ENCODE assay signal across 20 cellular contexts in the genomic region with DNA sequence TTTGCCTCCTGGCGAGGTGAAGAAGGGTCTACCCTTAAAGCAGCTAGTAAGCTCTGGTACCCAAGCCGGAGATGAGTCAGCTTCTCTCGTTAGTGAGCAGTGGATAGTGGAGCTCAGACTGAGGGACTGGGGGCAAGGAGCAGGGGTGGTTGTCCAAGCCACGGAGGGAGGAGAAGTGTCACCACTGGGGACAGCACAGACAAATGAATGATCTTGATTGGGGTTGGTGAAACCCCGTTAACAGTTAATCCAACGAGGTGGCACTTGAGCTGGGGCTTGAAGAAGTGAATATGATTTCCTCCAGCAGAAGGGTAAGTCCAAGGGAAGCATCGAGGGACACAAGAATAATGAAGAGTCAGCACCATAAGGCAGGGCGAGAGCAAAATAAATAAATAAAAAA. TPM values are rescaled to one million over a fixed set of nuclear protein-coding genes. Genes with fewer than 3 reads are reported as not detected.
DNase-seq lines count a peak whose midpoint lies in the region; ATAC-seq, FAIRE-seq and TF ChIP-seq lines count a peak whose summit lies in the region.
"Had no signal": no experiment of that assay in that cellular context is flagged by ENCODE, and none has a peak within 500 bp of the region (broad histone marks: within the 10 kb centered on the region; RNA-seq: fewer than 3 reads in every experiment).

No MANE protein-coding gene starts in this region.

- peaks cover 12% of the 10 kb centered on the region for H3K36me3 Mint-ChIP-seq in effector memory CD8-positive, alpha-beta T cell (ENCODE audit: insufficient read depth)

- DNase-seq in HepG2 (ENCODE audit: low spot score) = no peak
- DNase-seq in right lobe of liver = no peak
- peak; percentile 44 for DNase-seq in RPMI7951 (ENCODE audit: low read depth)
- no peak for DNase-seq in effector memory CD8-positive, alpha-beta T cell
- no peak for DNase-seq in stimulated activated naive CD8-positive, alpha-beta T cell treated with anti-CD3 and anti-CD28 coated beads, Interleukin-15, amount 100 ng/mL, for 72 hours
- no peak for DNase-seq in upper lobe of right lung
- DNase-seq in globus pallidus (ENCODE audit: low spot score) = no peak
- DNase-seq in NCI-H2171 (lab: John Stamatoyannopoulos, UW) = no peak
- DNase-seq: activated CD4-positive, alpha-beta T cell treated with anti-CD3 and anti-CD28 coated beads, Interleukin-2, amount 50 U/mL, for 48 hours; colonic mucosa; foreskin melanocyte; KBM-7; NCI-H1092; NCI-H69; stimulated activated CD4-positive, alpha-beta T cell treated with anti-CD3 and anti-CD28 coated beads, Interleukin-4, amount 100 ng/mL, for 24 hours had no signal

- CTCF ChIA-PET in HepG2 (lab: Yijun Ruan, JAX; ENCODE audit: low intra/inter-chr PET ratio, low total read pairs) = no interaction called here

- no peak for TF ChIP-seq POLR2A in HepG2 (IDR thresholded peaks at IDR 0.05; ENCODE audit: insufficient read depth in 1 of 2, low read depth in 2 of 2, low read length in 2 of 2)
- TF ChIP-seq POLR2A in right lobe of liver (IDR thresholded peaks at IDR 0.05) = no peak

- H3K27me3 ChIP-seq in HepG2 (ENCODE audit: control insufficient read depth in 1 of 2, insufficient read depth in 2 of 2, low read length in 2 of 2) (no peaks in the 10 kb centered on the region), right lobe of liver (no peaks in the 10 kb centered on the region), upper lobe of right lung (no peaks in the 10 kb centered on the region)
- H3K27me3 ChIP-seq: colonic mucosa had no signal

- H2AFZ ChIP-seq in HepG2 (ENCODE audit: low read length) = no peak overlapping the region
- H2AFZ ChIP-seq: parathyroid adenoma had no signal

- no TSS peak for BruUV-seq in HepG2 (replicated peaks; lab: Mats Ljungman, UMichigan)

- in situ Hi-C loops in HepG2 (cut with HindIII; ENCODE audit: extremely low pct_ligation_motif_present, low pct_unique_long_range_greater_than_20kb) = no loop called here

- no peaks in the 10 kb centered on the region for H3K9me3 ChIP-seq in HepG2 (ENCODE audit: low read length)
- no peaks in the 10 kb centered on the region for H3K9me3 ChIP-seq in right lobe of liver
- no peaks in the 10 kb centered on the region for H3K9me3 ChIP-seq in upper lobe of right lung
- H3K9me3 ChIP-seq: colonic mucosa, thoracic aorta had no signal

- intact Hi-C loops in HepG2 (cut with micrococcal nuclease; ENCODE audit: unreplicated experiment) = no loop called here
- intact Hi-C loops in right lobe of liver (cut with DNase I) = no loop called here
- intact Hi-C loops in upper lobe of right lung (cut with DNase I) = no loop called here

- H3K4me2 ChIP-seq in HepG2 (ENCODE audit: low read depth, low read length) = no peak overlapping the region

- POLR2A ChIA-PET in HepG2 (lab: Yijun Ruan, JAX) = interaction anchor here (1.3 kb wide), 1 partner anchor 10 kb away, joined by 4 read pairs; no protein-coding TSS in a partner anchor

- H3K36me3 ChIP-seq in HepG2 (replicated peaks in 1 of 2; ENCODE audit: control insufficient read depth in 1 of 2, insufficient read depth in 2 of 2, low read length in 2 of 2) = no peaks in the 10 kb centered on the region
- H3K36me3 ChIP-seq in right lobe of liver = no peaks in the 10 kb centered on the region
- no peaks in the 10 kb centered on the region for H3K36me3 ChIP-seq in upper lobe of right lung
- H3K36me3 ChIP-seq: colonic mucosa, thoracic aorta had no signal

- peaks cover 54% of the 10 kb centered on the region for H3K79me2 ChIP-seq in HepG2 (ENCODE audit: insufficient read depth, low read length)

- no peak overlapping the region for H3K4me3 ChIP-seq in HepG2 (replicated peaks in 1 of 3; ENCODE audit: insufficient read depth in 1 of 3, low read depth in 2 of 3, low read length in 3 of 3)
- no peak overlapping the region for H3K4me3 ChIP-seq in right lobe of liver
- H3K4me3 ChIP-seq in upper lobe of right lung = no peak overlapping the region
- H3K4me3 ChIP-seq: colonic mucosa, thoracic aorta had no signal

- H3K27me3 Mint-ChIP-seq in effector memory CD8-positive, alpha-beta T cell = no peaks in the 10 kb centered on the region
- no peaks in the 10 kb centered on the region for H3K27me3 Mint-ChIP-seq in stimulated activated naive CD8-positive, alpha-beta T cell treated with anti-CD3 and anti-CD28 coated beads, Interleukin-15, amount 100 ng/mL, for 72 hours

- no peaks in the 10 kb centered on the region for H3K9me3 Mint-ChIP-seq in effector memory CD8-positive, alpha-beta T cell
- H3K9me3 Mint-ChIP-seq in stimulated activated naive CD8-positive, alpha-beta T cell treated with anti-CD3 and anti-CD28 coated beads, Interleukin-15, amount 100 ng/mL, for 72 hours = no peaks in the 10 kb centered on the region

- H4K20me1 ChIP-seq in HepG2 (ENCODE audit: insufficient read depth, low read length) = peaks cover 17% of the 10 kb centered on the region; the same call in 1 of the 2 replicates

- TF ChIP-seq RAD21 in HepG2 (CRISPR knock-in tag; IDR thresholded peaks at IDR 0.05) = no peak

- WGBS in HepG2 (ENCODE audit: low lambda C conversion rate) = 89% methylated on average over 8 of the region's 8 CpGs
- 84% methylated on average over 7 of the region's 8 CpGs for WGBS in right lobe of liver (ENCODE audit: insufficient coverage, low coverage, low lambda C conversion rate, missing lambda C conversion rate)

- no peak overlapping the region for H3K9ac ChIP-seq in HepG2 (ENCODE audit: insufficient read depth, low read depth, low read length)
- H3K9ac ChIP-seq: parathyroid adenoma had no signal

- no peak overlapping the region for H3K4me3 Mint-ChIP-seq in effector memory CD8-positive, alpha-beta T cell
- no peak overlapping the region for H3K4me3 Mint-ChIP-seq in stimulated activated naive CD8-positive, alpha-beta T cell treated with anti-CD3 and anti-CD28 coated beads, Interleukin-15, amount 100 ng/mL, for 72 hours

- peaks cover 21 to 46% of the 10 kb centered on the region in 2 donors for H3K4me1 Mint-ChIP-seq in effector memory CD8-positive, alpha-beta T cell (ENCODE audit: low read depth in 2 of 2)
- peaks cover 75% of the 10 kb centered on the region for H3K4me1 Mint-ChIP-seq in stimulated activated naive CD8-positive, alpha-beta T cell treated with anti-CD3 and anti-CD28 coated beads, Interleukin-15, amount 100 ng/mL, for 72 hours

- FAIRE-seq in HepG2 (lab: Jason Lieb, UNC) = no peak
- FAIRE-seq: astrocyte, TTC549 had no signal

- no peak for TF ChIP-seq CTCF in HepG2 (CRISPR knock-in tag; IDR thresholded peaks at IDR 0.05)
- TF ChIP-seq CTCF in right lobe of liver (IDR thresholded peaks at IDR 0.05) = no peak
- no peak for TF ChIP-seq CTCF in upper lobe of right lung (IDR thresholded peaks at IDR 0.05)

- TF ChIP-seq EP300 in HepG2 (IDR thresholded peaks at IDR 0.05; ENCODE audit: low read depth in 2 of 2, low read length in 2 of 2) (no peak), HepG2 (CRISPR knock-in tag; IDR thresholded peaks at IDR 0.05; ENCODE audit: borderline replicate concordance) (no peak)

- H3K27ac ChIP-seq in HepG2 (ENCODE audit: extremely low read length, insufficient read depth, low read length) (no peak overlapping the region), right lobe of liver (no peak overlapping the region), upper lobe of right lung (no peak overlapping the region)
- H3K27ac ChIP-seq: colonic mucosa, parathyroid adenoma, thoracic aorta had no signal

- H3K27ac Mint-ChIP-seq in effector memory CD8-positive, alpha-beta T cell = peak overlapping the region; percentile 30 to 79
- H3K27ac Mint-ChIP-seq in stimulated activated naive CD8-positive, alpha-beta T cell treated with anti-CD3 and anti-CD28 coated beads, Interleukin-15, amount 100 ng/mL, for 72 hours = peak overlapping the region; percentile 48 to 49

- H3K4me1 ChIP-seq in HepG2 (ENCODE audit: insufficient read depth, low read length) = peaks cover 52% of the 10 kb centered on the region
- no peaks in the 10 kb centered on the region for H3K4me1 ChIP-seq in right lobe of liver
- H3K4me1 ChIP-seq in upper lobe of right lung = peaks cover 14% of the 10 kb centered on the region
- H3K4me1 ChIP-seq: parathyroid adenoma had no signal

- ATAC-seq in HepG2 (peak; percentile 37), right lobe of liver (no peak), upper lobe of right lung (no peak)
- no peak for ATAC-seq in effector memory CD8-positive, alpha-beta T cell (replicated peaks)
- ATAC-seq in stimulated activated naive CD8-positive, alpha-beta T cell treated with anti-CD3 and anti-CD28 coated beads, Interleukin-15, amount 100 ng/mL, for 72 hours = peak; percentile 68
- ATAC-seq: left lobe of liver had no signal

RNA-seq across cellular contexts. Expression of gene JARID2, which starts 43.0 kb away (rescaled TPM):
- total RNA-seq in HepG2 (2016; rRNA removed; fragmentation: Illumina TruSeq; extraction: Trizol) (10.0 and 10.3 TPM in 2 replicates), right lobe of liver (1 to 10 TPM; 2.5 to 3.9 (median 3.0) TPM), upper lobe of right lung (15.1 TPM)
- 1.0 and 1.4 TPM in 2 replicates for total RNA-seq in HepG2 (2016; cell fraction: cytosol; rRNA removed; fragmentation: Illumina TruSeq; extraction: Trizol; ENCODE audit: low read depth)
- total RNA-seq in HepG2 (2016; cell fraction: insoluble cytoplasmic fraction; rRNA removed; fragmentation: Illumina TruSeq; extraction: Trizol) = 9.6 and 10.6 TPM in 2 replicates
- total RNA-seq in HepG2 (2016; cell fraction: membrane; rRNA removed; fragmentation: Illumina TruSeq; extraction: Trizol) = 2.7 and 2.8 TPM in 2 replicates
- 10.4 and 13.0 TPM in 2 replicates for total RNA-seq in HepG2 (2016; cell fraction: nucleus; rRNA removed; fragmentation: Illumina TruSeq; extraction: Trizol)
- 7.5 TPM in 2 replicates for polyA plus RNA-seq in HepG2 (2011; rRNA removed)
- polyA plus RNA-seq in HepG2 (2011; cell fraction: cytosol; rRNA removed) = 5.9 and 6.7 TPM in 2 replicates
- polyA plus RNA-seq in HepG2 (2011; cell fraction: nucleus; rRNA removed) = 11.8 and 13.9 TPM in 2 replicates
- polyA plus RNA-seq in HepG2 (2012) = 7.9 and 9.2 TPM in 2 replicates
- 0.23 and 0.37 TPM in 2 replicates for polyA plus RNA-seq in HepG2 (2016; cell fraction: cytosol; fragmentation: Illumina TruSeq; extraction: Trizol; ENCODE audit: low read depth)
- polyA plus RNA-seq in HepG2 (2016; cell fraction: insoluble cytoplasmic fraction; fragmentation: Illumina TruSeq; extraction: Trizol; ENCODE audit: low read depth) = 8.5 and 10.1 TPM in 2 replicates
- polyA plus RNA-seq in HepG2 (2016; cell fraction: membrane; fragmentation: Illumina TruSeq; extraction: Trizol; ENCODE audit: low read depth) = 1.2 and 1.3 TPM in 2 replicates
- 13.6 and 14.4 TPM in 2 replicates for polyA plus RNA-seq in HepG2 (2016; cell fraction: nucleus; fragmentation: Illumina TruSeq; extraction: Trizol; ENCODE audit: insufficient read depth, low read depth)
- 8.4 and 12.4 TPM in 2 replicates for polyA minus RNA-seq in HepG2 (2011; rRNA and poly(A)+ RNA removed; ENCODE audit: low replicate concordance)
- polyA minus RNA-seq in HepG2 (2011; cell fraction: cytosol; rRNA and poly(A)+ RNA removed) = 8.4 TPM in 2 replicates
- 20.6 and 22.3 TPM in 2 replicates for polyA minus RNA-seq in HepG2 (2011; cell fraction: nucleus; rRNA and poly(A)+ RNA removed)
- total RNA-seq in RPMI7951 (2014; rRNA removed; shearing (Covaris generic)) = 10.5 and 10.6 TPM in 2 replicates

Comparison
In these comparisons a context has a peak if more than half of its experiments do, and no peak if none do; other contexts are left out.
1. ATAC-seq: peak in HepG2 (single experiment) and stimulated activated naive CD8-positive, alpha-beta T cell treated with anti-CD3 and anti-CD28 coated beads, Interleukin-15, amount 100 ng/mL, for 72 hours (single experiment); none in right lobe of liver (0 of 4), effector memory CD8-positive, alpha-beta T cell (single experiment) and upper lobe of right lung (single experiment).